Comparison of ENCODE assay signal across 9 cellular contexts in the genomic region with DNA sequence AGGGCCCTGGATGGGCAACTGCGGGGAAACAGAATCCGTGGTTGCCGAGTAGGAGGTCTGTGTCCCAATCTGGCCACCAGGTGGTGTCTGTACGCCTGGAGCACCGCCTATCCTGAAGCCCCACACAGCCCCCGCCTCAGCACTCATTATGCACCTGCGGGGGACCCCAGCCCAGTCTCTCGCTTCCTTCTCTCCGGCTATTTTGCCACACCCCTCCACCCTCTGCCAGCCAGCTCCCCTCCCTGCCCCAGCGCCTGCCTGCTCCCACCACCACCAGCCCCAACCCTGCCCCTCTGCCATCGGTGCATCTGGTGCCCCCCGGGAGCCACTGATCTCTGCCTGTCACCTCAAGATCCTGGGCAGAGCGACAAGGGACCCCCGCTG. TPM values are rescaled to one million over a fixed set of nuclear protein-coding genes. Genes with fewer than 3 reads are reported as not detected.
DNase-seq lines count a peak whose midpoint lies in the region; ATAC-seq and TF ChIP-seq lines count a peak whose summit lies in the region.
"Had no signal": no experiment of that assay in that cellular context is flagged by ENCODE, and none has a peak within 500 bp of the region (broad histone marks: within the 10 kb centered on the region; RNA-seq: fewer than 3 reads in every experiment).

No MANE protein-coding gene starts in this region.

- H3K36me3 Mint-ChIP-seq in MCF 10A (ENCODE audit: insufficient read depth, unreplicated experiment) = no peaks in the 10 kb centered on the region

- no TSS peak for BruUV-seq in MCF 10A (replicated peaks; lab: Mats Ljungman, UMichigan)

- ATAC-seq in GM21786 (IDR thresholded peaks at IDR 0.05; ENCODE audit: unreplicated experiment) (peak; percentile 42), HG03139 (IDR thresholded peaks at IDR 0.05; ENCODE audit: unreplicated experiment) (no peak)

- peaks cover 42% of the 10 kb centered on the region for H3K27me3 Mint-ChIP-seq in MCF 10A (ENCODE audit: insufficient read depth, unreplicated experiment)

- no peak overlapping the region for H3K4me3 Mint-ChIP-seq in MCF 10A (ENCODE audit: unreplicated experiment)

- H3K36me3 ChIP-seq in BJ (ENCODE audit: control insufficient read depth, insufficient read depth, low read length) = peaks cover 28% of the 10 kb centered on the region

- DNase-seq in BJ (ENCODE audit: low read depth) (no peak), NCI-H2171 (lab: John Stamatoyannopoulos, UW) (peak; percentile 62), MCF 10A (ENCODE audit: unreplicated experiment) (peak; percentile 66), kidney tubule cell (ENCODE audit: low spot score) (peak; percentile 54)
- peak; percentile 39 for DNase-seq in stimulated activated CD8-positive, alpha-beta memory T cell treated with anti-CD3 and anti-CD28 coated beads, Interleukin-12 subunit alpha, Interleukin-12 subunit beta, amount 100 ng/mL, for 4 hours (ENCODE audit: low read depth)

- H3K9me3 Mint-ChIP-seq in MCF 10A (ENCODE audit: unreplicated experiment) = no peaks in the 10 kb centered on the region

- intact Hi-C loops in MCF 10A (cut with micrococcal nuclease) = no loop called here

- peaks cover 4% of the 10 kb centered on the region; the same call in 1 of the 2 replicates for H3K27me3 ChIP-seq in BJ (ENCODE audit: control insufficient read depth, insufficient read depth, low read length)

- peaks cover 29% of the 10 kb centered on the region for H3K4me1 Mint-ChIP-seq in MCF 10A (ENCODE audit: insufficient read depth, unreplicated experiment)

- no peak overlapping the region for H3K27ac Mint-ChIP-seq in MCF 10A (ENCODE audit: low read depth, unreplicated experiment)

- CTCF ChIA-PET in BJ (lab: Yijun Ruan, JAX) (interaction anchor here (0.7 to 14.9 kb wide), 26 partner anchors 9 to 248 kb away, joined by 3 to 334 read pairs (median 4); partner anchors contain the start of genes GLI1, INHBE, NEMP1 and SHMT2), MCF 10A (lab: Yijun Ruan, JAX) (interaction anchor here (0.6 to 9.4 kb wide), 35 partner anchors 9 to 248 kb away, joined by 3 to 188 read pairs (median 4); partner anchors contain the start of gene SHMT2)

- TF ChIP-seq CTCF in BJ (IDR thresholded peaks at IDR 0.05; ENCODE audit: insufficient read depth, low read depth, low read length) (peak; percentile 74), VCaP (conservative IDR thresholded peaks at IDR 0.05) (peak; percentile 92), MCF 10A (IDR thresholded peaks at IDR 0.05; ENCODE audit: unreplicated experiment) (peak; percentile 61)

- H3K4me3 ChIP-seq in BJ (ENCODE audit: low read depth, low read length) = no peak overlapping the region
- H3K4me3 ChIP-seq: skin epidermis had no signal

- no peak overlapping the region for H3K27ac ChIP-seq in VCaP

- POLR2A ChIA-PET in BJ (lab: Charles Lee) = interaction anchor here (0.8 kb wide), 1 partner anchor 15 kb away, joined by 3 read pairs; the partner anchor contains the start of gene SHMT2
- POLR2A ChIA-PET in MCF 10A (lab: Yijun Ruan, JAX) = interaction anchor here (0.7 to 2.4 kb wide), 7 partner anchors 16 to 283 kb away, joined by 3 to 12 read pairs (median 5); partner anchors contain the start of gene SHMT2

RNA-seq across cellular contexts. Expression of gene NXPH4, which starts 2.2 kb away (rescaled TPM):
- polyA plus RNA-seq in BJ (2011; rRNA removed) = 1.4 and 2.8 TPM in 2 replicates
- polyA minus RNA-seq in BJ (2011; rRNA and poly(A)+ RNA removed) = 1.8 and 2.2 TPM in 2 replicates
- 2.2 and 2.8 TPM in 2 replicates for total RNA-seq in MCF 10A (2022)

RNA-seq across cellular contexts. Expression of gene SHMT2, which starts 15.1 kb away (rescaled TPM):
- polyA plus RNA-seq in BJ (2011; rRNA removed) = 299 and 550 TPM in 2 replicates
- 213 and 403 TPM in 2 replicates for polyA minus RNA-seq in BJ (2011; rRNA and poly(A)+ RNA removed)
- 375 and 421 TPM in 2 replicates for total RNA-seq in MCF 10A (2022)

RNA-seq across cellular contexts. Expression of gene STAC3, which starts 36.6 kb away (rescaled TPM):
- 0.12 and 0.48 TPM in 2 replicates for polyA plus RNA-seq in BJ (2011; rRNA removed)
- polyA minus RNA-seq in BJ (2011; rRNA and poly(A)+ RNA removed) = 0.62 and 0.67 TPM in 2 replicates
- total RNA-seq in MCF 10A (2022) = 2.5 and 2.8 TPM in 2 replicates
